ENCODE assay signal across 8 cellular contexts in the genomic region with DNA sequence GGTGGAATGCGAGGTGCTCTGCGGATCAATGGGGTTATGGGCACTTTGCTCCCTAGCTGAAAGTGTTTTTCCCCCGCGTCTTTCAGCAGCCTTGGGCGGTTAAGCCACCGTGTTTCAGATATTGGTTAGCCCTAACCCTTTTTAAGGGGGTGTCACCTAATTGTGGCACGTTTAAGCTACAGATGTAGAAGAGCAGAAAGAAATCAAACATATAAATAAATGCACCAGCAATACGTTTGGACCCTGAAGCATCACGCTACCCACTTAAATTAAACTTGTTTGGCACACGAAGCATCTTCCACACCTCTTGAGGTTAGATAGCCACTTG. TPM values are rescaled to one million over a fixed set of nuclear protein-coding genes. Genes with fewer than 3 reads are reported as not detected.
A peak's percentile ranks its signal among the peaks of the same experiment; 100 is the strongest.
DNase-seq lines count a peak whose midpoint lies in the region; ATAC-seq and TF ChIP-seq lines count a peak whose summit lies in the region.

No MANE protein-coding gene starts in this region.

- H3K27me3 Mint-ChIP-seq in MCF 10A (ENCODE audit: insufficient read depth, unreplicated experiment) = no peaks in the 10 kb centered on the region

- peak overlapping the region; percentile 89 for H3K4me3 Mint-ChIP-seq in MCF 10A (ENCODE audit: unreplicated experiment)

- H3K4me1 ChIP-seq in ES-I3 (ENCODE audit: insufficient read depth, low read length) (no peaks in the 10 kb centered on the region), mesenchymal stem cell (ENCODE audit: control insufficient read depth, insufficient read depth, low read depth, low read length) (peaks cover 2% of the 10 kb centered on the region)

- peak overlapping the region; percentile 81 for H2BK5ac ChIP-seq in mesenchymal stem cell (ENCODE audit: low read depth, low read length, poor library complexity, severe bottlenecking)

- peak overlapping the region in 1 of 2 experiments; percentile 90 for H3K14ac ChIP-seq in mesenchymal stem cell (ENCODE audit: low read length in 2 of 2)

- DNase-seq in KBM-7 (peak; percentile 17), MCF 10A (ENCODE audit: unreplicated experiment) (peak; percentile 31), mesenchymal stem cell (peak; percentile 32), DMS153 (lab: John Stamatoyannopoulos, UW) (no peak), NCI-H1417 (lab: John Stamatoyannopoulos, UW) (no peak), NCI-H1105 treated with DMSO at 0.1 percent for 48 hours (lab: John Stamatoyannopoulos, UW) (no peak)

- no peaks in the 10 kb centered on the region for H3K9me3 Mint-ChIP-seq in MCF 10A (ENCODE audit: unreplicated experiment)

- peak overlapping the region; percentile 87 for H2AFZ ChIP-seq in mesenchymal stem cell (ENCODE audit: low read depth, low read length)

- BruUV-seq in MCF 10A (replicated peaks; lab: Mats Ljungman, UMichigan) = no TSS peak

- no peak overlapping the region for H2BK120ac ChIP-seq in mesenchymal stem cell (ENCODE audit: low read depth, low read length)

- H3K36me3 ChIP-seq in ES-I3 (ENCODE audit: insufficient read depth, low read length) = no peaks in the 10 kb centered on the region
- peaks cover 3 to 18% of the 10 kb centered on the region in 2 experiments for H3K36me3 ChIP-seq in mesenchymal stem cell (ENCODE audit: control insufficient read depth in 1 of 2, insufficient read depth in 2 of 2, low read depth in 1 of 2, low read length in 2 of 2)

- CTCF ChIA-PET in MCF 10A (lab: Yijun Ruan, JAX) = interaction anchor here (0.6 to 9.0 kb wide), 9 partner anchors 17 to 592 kb away, joined by 3 to 109 read pairs (median 5); partner anchors contain the start of gene REEP5

- peak overlapping the region; percentile 27 for H4K8ac ChIP-seq in mesenchymal stem cell (ENCODE audit: low read length)

- WGBS in mesenchymal stem cell = 7% methylated on average over 10 of the region's 10 CpGs

- no peak overlapping the region for H2BK12ac ChIP-seq in mesenchymal stem cell (ENCODE audit: low read length in 2 of 2)

- peaks cover 9% of the 10 kb centered on the region for H3K79me1 ChIP-seq in mesenchymal stem cell (replicated peaks; ENCODE audit: low read length, poor library complexity, severe bottlenecking)

- peaks cover 40% of the 10 kb centered on the region for H3K4me1 Mint-ChIP-seq in MCF 10A (ENCODE audit: insufficient read depth, unreplicated experiment)

- peak overlapping the region; percentile 97 for H2BK15ac ChIP-seq in mesenchymal stem cell (ENCODE audit: low read depth, poor library complexity, severe bottlenecking)

- peak overlapping the region in 1 of 2 experiments; percentile 91 for H3K4ac ChIP-seq in mesenchymal stem cell (ENCODE audit: low read depth in 1 of 2, low read length in 2 of 2)

- H3K36me3 Mint-ChIP-seq in MCF 10A (ENCODE audit: insufficient read depth, unreplicated experiment) = peaks cover 15% of the 10 kb centered on the region

- peak overlapping the region; percentile 89 to 91 for H3K4me3 ChIP-seq in mesenchymal stem cell (ENCODE audit: insufficient read depth in 1 of 2, low read depth in 1 of 2, low read length in 2 of 2)

- ATAC-seq in GM21576 (IDR thresholded peaks at IDR 0.05; ENCODE audit: unreplicated experiment) = no peak

- POLR2A ChIA-PET in MCF 10A (lab: Yijun Ruan, JAX) = interaction anchor here (0.5 to 5.2 kb wide), 9 partner anchors 9 to 538 kb away, joined by 3 to 37 read pairs (median 7); partner anchors contain the start of genes DCP2 and MCC

- peak overlapping the region; percentile 94 for H3K4me2 ChIP-seq in mesenchymal stem cell (ENCODE audit: low read length, poor library complexity, severe bottlenecking)

- TF ChIP-seq CTCF in MCF 10A (IDR thresholded peaks at IDR 0.05; ENCODE audit: unreplicated experiment) = no peak

- H3K27me3 ChIP-seq in mesenchymal stem cell (ENCODE audit: control insufficient read depth in 1 of 2, insufficient read depth in 1 of 2, low read length in 2 of 2) = no peaks in the 10 kb centered on the region

- intact Hi-C loops in MCF 10A (cut with micrococcal nuclease) = loop anchor here (1.0 to 5.0 kb wide), 5 partner anchors 92 to 962 kb away; partner anchors contain the start of gene DCP2

- H2AK5ac ChIP-seq in mesenchymal stem cell (ENCODE audit: low read length, severe bottlenecking) = peak overlapping the region; percentile 45

- H3K9me3 ChIP-seq in ES-I3 (ENCODE audit: control insufficient read depth, insufficient read depth, low read length) (no peaks in the 10 kb centered on the region; the same call in 1 of the 2 replicates), mesenchymal stem cell (ENCODE audit: control insufficient read depth, low read length) (no peaks in the 10 kb centered on the region)

- H3K27ac ChIP-seq in mesenchymal stem cell (ENCODE audit: low read length, poor library complexity, severe bottlenecking) = no peak overlapping the region

- peak overlapping the region; percentile 91 for H3K27ac Mint-ChIP-seq in MCF 10A (ENCODE audit: low read depth, unreplicated experiment)

- no peak overlapping the region for H4K91ac ChIP-seq in mesenchymal stem cell (ENCODE audit: low read length)

- in situ Hi-C loops in KBM-7 (cut with MboI; ENCODE audit: low pct_unique_long_range_greater_than_20kb, low sequenced_read_pairs) = loop anchor here (25.0 kb wide), 1 partner anchor 177 kb away; no protein-coding TSS in a partner anchor

- H3K23ac ChIP-seq in mesenchymal stem cell (ENCODE audit: low read length in 2 of 2) = no peak overlapping the region

- H3K18ac ChIP-seq in mesenchymal stem cell (ENCODE audit: low read depth in 1 of 2, low read length in 2 of 2) = peak overlapping the region in 1 of 2 experiments; percentile 96

- H3K9ac ChIP-seq in ES-I3 (ENCODE audit: low read depth, low read length) (peak overlapping the region; percentile 93; the same call in 1 of the 2 replicates), mesenchymal stem cell (ENCODE audit: low read length) (peak overlapping the region; percentile 97)

RNA-seq across cellular contexts. Expression of gene YTHDC2, which starts 0.7 kb away (rescaled TPM):
- 22.2 and 24.6 TPM in 2 replicates for total RNA-seq in MCF 10A (2022)
- 7.8 TPM for polyA plus RNA-seq in mesenchymal stem cell (2013, experiment 1 of 2)
- polyA plus RNA-seq in mesenchymal stem cell (2013, experiment 2 of 2) = 7.7 TPM

RNA-seq across cellular contexts. Expression of gene MCC, which starts 26.0 kb away (rescaled TPM):
- total RNA-seq in MCF 10A (2022) = 25.3 and 28.2 TPM in 2 replicates
- 12.1 TPM for polyA plus RNA-seq in mesenchymal stem cell (2013, experiment 1 of 2)
- 11.9 TPM for polyA plus RNA-seq in mesenchymal stem cell (2013, experiment 2 of 2)

Comparison
In these comparisons a context has a peak if more than half of its experiments do, and no peak if none do; other contexts are left out.
1. DNase-seq: peak in KBM-7 (single experiment), MCF 10A (single experiment) and mesenchymal stem cell (single experiment); none in DMS153 (single experiment), NCI-H1417 (0 of 3) and NCI-H1105 treated with DMSO at 0.1 percent for 48 hours (single experiment).